In the genomic region with DNA sequence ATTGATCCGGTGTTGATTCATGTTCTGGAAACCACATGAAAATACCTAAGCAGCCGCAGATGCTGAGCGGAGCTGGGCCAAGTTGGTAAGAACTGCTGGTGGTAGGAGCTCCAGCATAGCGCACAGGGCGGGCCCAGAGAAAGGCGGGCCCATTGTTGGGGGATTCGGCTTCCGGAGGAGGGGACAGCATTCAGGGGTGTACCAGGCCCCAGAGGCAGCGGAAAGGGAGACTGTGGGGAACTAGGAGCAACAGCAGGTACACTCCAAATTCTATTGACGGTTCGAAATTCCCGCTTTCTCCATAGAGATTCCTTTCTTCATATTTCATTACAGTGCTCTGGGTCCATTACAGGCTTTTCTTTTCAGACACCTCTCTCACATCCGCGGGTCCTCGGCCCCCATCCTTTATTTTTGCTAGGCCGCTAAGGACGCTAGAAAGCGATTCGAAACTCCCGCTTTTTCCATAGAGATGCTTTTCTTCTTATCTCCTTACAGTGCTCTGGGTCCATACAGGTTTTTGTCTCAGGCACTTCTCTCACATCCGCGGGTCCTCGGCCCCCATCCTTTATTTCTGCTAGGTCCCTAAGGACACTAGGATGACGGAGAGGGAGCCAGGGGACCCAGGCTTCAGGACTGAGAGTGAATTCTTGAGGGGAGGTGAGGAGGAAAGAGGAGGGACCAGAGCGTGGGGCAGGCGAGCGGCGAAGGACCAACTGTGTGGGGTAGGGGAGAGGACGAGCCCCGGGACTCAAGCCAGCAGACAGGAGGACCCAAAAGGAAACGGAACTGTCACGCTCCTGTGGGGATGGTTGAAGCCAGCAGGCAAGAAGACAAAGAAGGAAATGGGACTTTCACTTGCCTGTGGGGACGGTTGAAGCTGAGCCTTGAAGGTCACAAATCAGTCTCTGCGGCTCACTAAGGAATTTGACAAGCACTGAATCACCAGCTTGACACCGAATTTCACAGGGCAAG, we compare ENCODE assay signal across 8 cellular contexts. TPM values are rescaled to one million over a fixed set of nuclear protein-coding genes. Genes with fewer than 3 reads are reported as not detected.
DNase-seq lines count a peak whose midpoint lies in the region; ATAC-seq and TF ChIP-seq lines count a peak whose summit lies in the region.

A gene with protein sequence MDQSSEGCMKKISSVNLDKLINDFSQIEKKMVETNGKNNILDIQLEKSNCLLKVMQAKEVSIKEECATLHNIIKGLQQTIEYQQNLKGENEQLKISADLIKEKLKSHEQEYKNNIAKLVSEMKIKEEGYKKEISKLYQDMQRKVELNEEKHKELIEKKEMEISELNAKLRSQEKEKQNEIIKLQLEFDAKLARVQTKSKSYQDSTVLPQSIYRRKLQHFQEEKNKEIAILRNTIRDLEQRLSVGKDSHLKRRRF (plus strand): TSS at position 189 of the 972 bp plus-strand sequence. CDS start 2,304 bp downstream, outside the sequence.

- no peaks in the 10 kb centered on the region for H3K27me3 ChIP-seq in psoas muscle (ENCODE audit: insufficient read depth in 3 of 3, low read length in 2 of 3)
- H3K27me3 ChIP-seq in aorta (ENCODE audit: control insufficient read depth in 1 of 2, insufficient read depth in 2 of 2, low read length in 1 of 2): no peaks in the 10 kb centered on the region

- H3K27ac ChIP-seq in psoas muscle (no peak within 1 kb of the TSS), aorta (ENCODE audit: low read depth in 1 of 2, low read length in 2 of 2) (no peak within 1 kb of the TSS)

- H3K9me3 ChIP-seq in psoas muscle (no peaks in the 10 kb centered on the region), aorta (ENCODE audit: control insufficient read depth, low read length) (no peaks in the 10 kb centered on the region)

- TF ChIP-seq CTCF in AG09309 (IDR thresholded peaks at IDR 0.05; ENCODE audit: control insufficient read depth, insufficient read depth, low read depth, low read length, missing control alignments) (no peak), psoas muscle (IDR thresholded peaks at IDR 0.05) (no peak)

- ATAC-seq in GM21367 (IDR thresholded peaks at IDR 0.05; ENCODE audit: unreplicated experiment) (peak; percentile 85), psoas muscle (peak in 1 of 4 donors; percentile 27), aorta (ENCODE audit: low FRiP score) (peak; percentile 41)

- intact Hi-C loops in psoas muscle (cut with DNase I) (no loop called here), aorta (cut with DNase I) (no loop called here)

- H3K36me3 ChIP-seq in psoas muscle (ENCODE audit: insufficient read depth in 1 of 2, low read depth in 1 of 2) (no peaks in the 10 kb centered on the region), aorta (ENCODE audit: control insufficient read depth in 1 of 2, insufficient read depth in 2 of 2, low read length in 1 of 2) (no peaks in the 10 kb centered on the region)

- H3K4me3 ChIP-seq in AG09309 (ENCODE audit: control insufficient read depth, low read depth, low read length): peak within 1 kb of the TSS; percentile 57
- peak within 1 kb of the TSS; percentile 56 for H3K4me3 ChIP-seq in psoas muscle
- H3K4me3 ChIP-seq in aorta (ENCODE audit: low read length in 2 of 2): peak within 1 kb of the TSS; percentile 34 to 44

- no peak for DNase-seq in AG09309 (ENCODE audit: low read depth)
- peak; percentile 58 for DNase-seq in LHCN-M2 (ENCODE audit: low read depth)
- DNase-seq in activated T-cell treated with anti-CD3 and anti-CD28 coated beads for 4 hours: peak; percentile 34
- DNase-seq in fibroblast of the conjunctiva (ENCODE audit: low read depth): peak; percentile 27
- peak; percentile 22 to 51 for DNase-seq in psoas muscle
- DNase-seq in aorta: peak; percentile 46 to 75
- no peak for DNase-seq in NCI-H526 (lab: John Stamatoyannopoulos, UW)

- H3K4me1 ChIP-seq in psoas muscle: peaks cover 4% of the 10 kb centered on the region
- no peaks in the 10 kb centered on the region for H3K4me1 ChIP-seq in aorta (ENCODE audit: control insufficient read depth in 1 of 2, insufficient read depth in 2 of 2, low read length in 2 of 2)

- 20 to 22% (median 21%) methylated on average over 35 of the region's 35 CpGs for WGBS in psoas muscle, 3 donors
- WGBS in aorta, 2 donors: 13 to 14% methylated on average over 35 of the region's 35 CpGs

RNA-seq across cellular contexts. Expression of the gene that starts here (rescaled TPM):
- under 0.01 TPM in 1 of 2 replicates, not detected in the other for total RNA-seq in LHCN-M2 (2014; rRNA removed)
- polyA plus RNA-seq in LHCN-M2 (2012): 0.18 TPM
- under 1 TPM; 0.34 to 0.88 (median 0.55) TPM for total RNA-seq in psoas muscle
- under 1 TPM; 0.21 to 0.60 (median 0.30) TPM for polyA plus RNA-seq in psoas muscle
- 1 to 10 TPM in 1 of 2 donors, under 1 TPM in 1; 0.78 to 1.4 TPM for total RNA-seq in aorta
- polyA plus RNA-seq in aorta: 1 to 10 TPM; 1.6 to 3.5 TPM

Comparison
In these comparisons a context has a peak if more than half of its experiments do, and no peak if none do; other contexts are left out.
1. Peak in DNase-seq in LHCN-M2; RNA of the gene not detected or under 1 TPM.
2. Peak in DNase-seq and H3K4me3 ChIP-seq in psoas muscle; RNA of the gene not detected or under 1 TPM.
3. DNase-seq: peak in activated T-cell treated with anti-CD3 and anti-CD28 coated beads for 4 hours (single experiment), fibroblast of the conjunctiva (single experiment) and aorta (2 of 2); none in AG09309 (single experiment) and NCI-H526 (0 of 2).
4. Peak in every context shown above with its lines, with median percentiles within 50 percentile points of each other: H3K4me3 ChIP-seq.